Comparison of ENCODE assay signal across 8 cellular contexts in genomic region chr12:45727301-45727993, GRCh38. TPM values are rescaled to one million over a fixed set of nuclear protein-coding genes. Genes with fewer than 3 reads are reported as not detected.
A peak's percentile ranks its signal among the peaks of the same experiment; 100 is the strongest.
DNase-seq lines count a peak whose midpoint lies in the region; ATAC-seq and TF ChIP-seq lines count a peak whose summit lies in the region.

No MANE protein-coding gene starts in this region.

- H3K36me3 ChIP-seq in BJ (ENCODE audit: control insufficient read depth, insufficient read depth, low read length), result no peaks in the 10 kb centered on the region

- H3K27me3 ChIP-seq in BJ (ENCODE audit: control insufficient read depth, insufficient read depth, low read length), result no peaks in the 10 kb centered on the region

- no peak for TF ChIP-seq CTCF in BJ (IDR thresholded peaks at IDR 0.05; ENCODE audit: insufficient read depth, low read depth, low read length)

- H3K4me3 ChIP-seq in BJ (ENCODE audit: low read depth, low read length), result peak overlapping the region; percentile 88

- CTCF ChIA-PET in BJ (lab: Yijun Ruan, JAX), result interaction anchor here (0.7 to 7.7 kb wide), 9 partner anchors 13 to 543 kb away, joined by 3 to 73 read pairs (median 4); no protein-coding TSS in a partner anchor

- POLR2A ChIA-PET in BJ (lab: Charles Lee), result interaction anchor here (0.6 kb wide), 1 partner anchor 53 kb away, joined by 3 read pairs; no protein-coding TSS in a partner anchor

- peak overlapping the region; percentile 96 for H3K27ac ChIP-seq in cingulate gyrus (ENCODE audit: low read depth, low read length)

- peak; percentile 56 for ATAC-seq in HG03457 (IDR thresholded peaks at IDR 0.05; ENCODE audit: unreplicated experiment)

- DNase-seq in BJ (ENCODE audit: low read depth) (peak; percentile 82), GM19240 (ENCODE audit: insufficient read length, low spot score) (peak; percentile 74), NCI-H524 (lab: John Stamatoyannopoulos, UW) (peak; percentile 89 to 96), kidney tubule cell (ENCODE audit: low spot score) (peak; percentile 99)
- peak; percentile 83 to 86 for DNase-seq in activated CD4-positive, alpha-beta T cell treated with anti-CD3 and anti-CD28 coated beads for 4 hours
- DNase-seq in stimulated activated CD4-positive, alpha-beta T cell treated with anti-CD3 and anti-CD28 coated beads, Interleukin-1b, Interleukin-23, amount 100 ng/mL, for 1 hour (ENCODE audit: low read depth in 2 of 2), result peak; percentile 70 to 73

RNA-seq across cellular contexts. Expression of gene ARID2, which starts 2.1 kb away (rescaled TPM):
- polyA plus RNA-seq in BJ (2011; rRNA removed), result 11.1 and 15.7 TPM in 2 replicates
- polyA minus RNA-seq in BJ (2011; rRNA and poly(A)+ RNA removed), result 27.3 and 37.1 TPM in 2 replicates

Comparison
In these comparisons a context has a peak if more than half of its experiments do, and no peak if none do; other contexts are left out.
1. Peak in every context shown above with its lines: DNase-seq, ATAC-seq, H3K4me3 ChIP-seq and H3K27ac ChIP-seq.